Comparison of ENCODE assay signal across 8 cellular contexts in genomic region chr19:10835754-10836477, GRCh38. TPM values are rescaled to one million over a fixed set of nuclear protein-coding genes. Genes with fewer than 3 reads are reported as not detected.
DNase-seq lines count a peak whose midpoint lies in the region; FAIRE-seq and TF ChIP-seq lines count a peak whose summit lies in the region.

Gene TMED1 (minus strand): TSS chr19:10836212. CDS start chr19:10836191, 21 bp downstream.

- peak within 1 kb of the TSS in 1 of 2 experiments; percentile 57 for H3K14ac ChIP-seq in mesenchymal stem cell (ENCODE audit: low read length in 2 of 2)

- peak within 1 kb of the TSS; percentile 66 for H3K4me2 ChIP-seq in mesenchymal stem cell (ENCODE audit: low read length, poor library complexity, severe bottlenecking)

- WGBS in mesenchymal stem cell, result 1% methylated on average over 50 of the region's 50 CpGs

- peak within 1 kb of the TSS; percentile 99 for H4K91ac ChIP-seq in mesenchymal stem cell (ENCODE audit: low read length)

- H2AFZ ChIP-seq in mesenchymal stem cell (ENCODE audit: low read depth, low read length), result peak within 1 kb of the TSS; percentile 87

- H3K4me1 ChIP-seq in endocrine pancreas (ENCODE audit: control insufficient read depth, insufficient read depth, low read length), result no peaks in the 10 kb centered on the region
- H3K4me1 ChIP-seq in mesenchymal stem cell (ENCODE audit: control insufficient read depth, insufficient read depth, low read depth, low read length), result peaks cover 13% of the 10 kb centered on the region

- DNase-seq in COLO829 (ENCODE audit: low spot score) (peak; percentile 91), GM20000 (ENCODE audit: low spot score) (peak; percentile 98), HTR-8/SVneo (ENCODE audit: insufficient read length, low spot score) (peak; percentile 98), NOMO-1 treated with dmso at 0.1 percent for 144 hours (lab: John Stamatoyannopoulos, UW; ENCODE audit: unreplicated experiment) (peak; percentile 95), mesenchymal stem cell (peak; percentile 99)
- peak; percentile 88 to 96 (median 95) for DNase-seq in activated CD8-positive, alpha-beta memory T cell treated with anti-CD3 and anti-CD28 coated beads for 48 hours (ENCODE audit: low read depth in 2 of 3, low spot score in 2 of 3)
- peak; percentile 79 for DNase-seq in stimulated activated CD8-positive, alpha-beta memory T cell treated with anti-CD3 and anti-CD28 coated beads, Interleukin-12 subunit alpha, Interleukin-12 subunit beta, amount 100 ng/mL, for 4 hours (ENCODE audit: low read depth)

- peak within 1 kb of the TSS; percentile 98 for H3K27ac ChIP-seq in mesenchymal stem cell (ENCODE audit: low read length, poor library complexity, severe bottlenecking)

- H3K79me1 ChIP-seq in mesenchymal stem cell (replicated peaks; ENCODE audit: low read length, poor library complexity, severe bottlenecking), result peaks cover 11% of the 10 kb centered on the region

- peak; percentile 80 for FAIRE-seq in HTR-8/SVneo (lab: Jason Lieb, UNC)

- H3K27me3 ChIP-seq in endocrine pancreas (ENCODE audit: control insufficient read depth, insufficient read depth, low read length) (no peaks in the 10 kb centered on the region), mesenchymal stem cell (ENCODE audit: control insufficient read depth in 1 of 2, insufficient read depth in 1 of 2, low read length in 2 of 2) (no peaks in the 10 kb centered on the region)

- peak within 1 kb of the TSS; percentile 37 to 81 for H2BK12ac ChIP-seq in mesenchymal stem cell (ENCODE audit: low read length in 2 of 2)

- no peak for TF ChIP-seq CTCF in GM20000 (IDR thresholded peaks at IDR 0.05; ENCODE audit: extremely low read depth, missing control alignments)

- H2BK5ac ChIP-seq in mesenchymal stem cell (ENCODE audit: low read depth, low read length, poor library complexity, severe bottlenecking), result peak within 1 kb of the TSS; percentile 81

- H3K36me3 ChIP-seq in endocrine pancreas (ENCODE audit: control insufficient read depth, insufficient read depth, low read length), result no peaks in the 10 kb centered on the region
- H3K36me3 ChIP-seq in mesenchymal stem cell (ENCODE audit: control insufficient read depth in 1 of 2, insufficient read depth in 2 of 2, low read depth in 1 of 2, low read length in 2 of 2), result peaks cover 36 to 41% of the 10 kb centered on the region in 2 experiments

- H3K4me3 ChIP-seq in endocrine pancreas (ENCODE audit: control insufficient read depth, insufficient read depth, low read length) (no peak within 1 kb of the TSS), mesenchymal stem cell (ENCODE audit: insufficient read depth in 1 of 2, low read depth in 1 of 2, low read length in 2 of 2) (peak within 1 kb of the TSS; percentile 68 to 87)

- H3K9me3 ChIP-seq in endocrine pancreas (ENCODE audit: control insufficient read depth, low read length), result no peaks in the 10 kb centered on the region
- peaks cover 4% of the 10 kb centered on the region for H3K9me3 ChIP-seq in mesenchymal stem cell (ENCODE audit: control insufficient read depth, low read length)

- H4K8ac ChIP-seq in mesenchymal stem cell (ENCODE audit: low read length), result peak within 1 kb of the TSS; percentile 100

- peak within 1 kb of the TSS; percentile 93 to 97 for H3K18ac ChIP-seq in mesenchymal stem cell (ENCODE audit: low read depth in 1 of 2, low read length in 2 of 2)

- peak within 1 kb of the TSS; percentile 99 for H2BK15ac ChIP-seq in mesenchymal stem cell (ENCODE audit: low read depth, poor library complexity, severe bottlenecking)

- peak within 1 kb of the TSS; percentile 76 to 86 for H3K4ac ChIP-seq in mesenchymal stem cell (ENCODE audit: low read depth in 1 of 2, low read length in 2 of 2)

- H3K9ac ChIP-seq in endocrine pancreas (ENCODE audit: control insufficient read depth, insufficient read depth, low read length) (peak within 1 kb of the TSS; percentile 34), mesenchymal stem cell (ENCODE audit: low read length) (peak within 1 kb of the TSS; percentile 95)

- H3K23ac ChIP-seq in mesenchymal stem cell (ENCODE audit: low read length in 2 of 2), result no peak within 1 kb of the TSS

- H2AK5ac ChIP-seq in mesenchymal stem cell (ENCODE audit: low read length, severe bottlenecking), result peak within 1 kb of the TSS; percentile 77

- H2BK120ac ChIP-seq in mesenchymal stem cell (ENCODE audit: low read depth, low read length), result peak within 1 kb of the TSS; percentile 95

RNA-seq across cellular contexts. Expression of gene TMED1, which starts in this region (rescaled TPM):
- 28.5 TPM for polyA plus RNA-seq in mesenchymal stem cell (2013, experiment 1 of 2)
- 29.7 TPM for polyA plus RNA-seq in mesenchymal stem cell (2013, experiment 2 of 2)
